In genomic region chr1:33326690-33327300, GRCh38 we compare ENCODE assay signal across 20 cellular contexts. TPM values are rescaled to one million over a fixed set of nuclear protein-coding genes. Genes with fewer than 3 reads are reported as not detected.
DNase-seq lines count a peak whose midpoint lies in the region; FAIRE-seq and TF ChIP-seq lines count a peak whose summit lies in the region.
"Had no signal": no experiment of that assay in that cellular context is flagged by ENCODE, and none has a peak within 500 bp of the region (broad histone marks: within the 10 kb centered on the region; RNA-seq: fewer than 3 reads in every experiment).

No MANE protein-coding gene starts in this region.

- TF ChIP-seq CTCF in CD14-positive monocyte (IDR thresholded peaks at IDR 0.05), result no peak
- TF ChIP-seq CTCF in neutrophil (IDR thresholded peaks at IDR 0.05), result peak; percentile 6

- H3K4me1 Mint-ChIP-seq in CD14-positive monocyte, result peaks cover 46% of the 10 kb centered on the region

- peak overlapping the region; percentile 42 to 58 for H3K4me3 ChIP-seq in neutrophil (ENCODE audit: low read depth in 1 of 2, low read length in 1 of 2)
- H3K4me3 ChIP-seq: MG63 had no signal

- H3K27me3 Mint-ChIP-seq in CD14-positive monocyte (ENCODE audit: low read depth in 3 of 3), result peaks cover 0 to 1% (median 0%) of the 10 kb centered on the region in 3 donors
- H3K27me3 Mint-ChIP-seq: activated naive CD8-positive, alpha-beta T cell had no signal

- H3K4me1 ChIP-seq in neutrophil (ENCODE audit: control insufficient read depth in 1 of 2, insufficient read depth in 1 of 2, low read depth in 1 of 2, low read length in 1 of 2), result peaks cover 69 to 71% of the 10 kb centered on the region in 2 experiments

- peaks cover 99% of the 10 kb centered on the region for H3K36me3 ChIP-seq in neutrophil

- no peak for FAIRE-seq in HTR-8/SVneo (lab: Jason Lieb, UNC)
- FAIRE-seq: GM12892, H54, small intestine had no signal

- H3K27ac ChIP-seq in caudate nucleus (ENCODE audit: low read depth, low read length) (peak overlapping the region; percentile 36), neutrophil (peak overlapping the region; percentile 96)

- intact Hi-C loops in CD14-positive monocyte (cut with micrococcal nuclease), result loop anchor here in 1 of 2 donors (5.0 kb wide), 1 partner anchor 36 kb away; no protein-coding TSS in a partner anchor

- no peaks in the 10 kb centered on the region for H3K27me3 ChIP-seq in neutrophil
- H3K27me3 ChIP-seq: MG63 had no signal

- DNase-seq in CD14-positive monocyte (ENCODE audit: low spot score) (no peak), NOMO-1 treated with DMSO at 0.1 percent for 48 hours (lab: John Stamatoyannopoulos, UW; ENCODE audit: unreplicated experiment) (peak; percentile 73), caudate nucleus (lab: John Stamatoyannopoulos, UW) (peak in 1 of 61 donors; percentile 20), cerebellar nuclear complex (lab: John Stamatoyannopoulos, UW) (no peak), NCI-H446 (lab: John Stamatoyannopoulos, UW) (no peak), HTR-8/SVneo (ENCODE audit: insufficient read length, low spot score) (no peak), OCI-M2 (lab: John Stamatoyannopoulos, UW; ENCODE audit: unreplicated experiment) (no peak)
- DNase-seq: activated CD4-positive, alpha-beta T cell treated with anti-CD3 and anti-CD28 coated beads for 4 hours; activated T-cell treated with anti-CD3 and anti-CD28 coated beads, Interleukin-2, amount 50 U/mL, for 1 hour; MG63; NCI-H2081; NCI-H82; SHP77; stimulated activated naive CD4-positive, alpha-beta T cell; T-helper 9 cell had no signal

- peaks cover 8% of the 10 kb centered on the region for H3K9me3 ChIP-seq in neutrophil
- H3K9me3 ChIP-seq: MG63 had no signal

- H3K36me3 Mint-ChIP-seq in CD14-positive monocyte, result peaks cover 73 to 91% of the 10 kb centered on the region in 2 donors

- H3K9me3 Mint-ChIP-seq in CD14-positive monocyte, result no peaks in the 10 kb centered on the region

- H3K27ac Mint-ChIP-seq in CD14-positive monocyte, result peak overlapping the region; percentile 78 to 92 (median 83)
- H3K27ac Mint-ChIP-seq: activated naive CD8-positive, alpha-beta T cell had no signal

- peak overlapping the region in 1 of 2 donors; percentile 42 for H3K4me3 Mint-ChIP-seq in CD14-positive monocyte
- H3K4me3 Mint-ChIP-seq: activated naive CD8-positive, alpha-beta T cell had no signal

RNA-seq across cellular contexts. Expression of gene A3GALT2, which starts 5.9 kb away (rescaled TPM):
- polyA plus RNA-seq in CD14-positive monocyte, result not detected
- polyA plus RNA-seq: small intestine had no signal
